ENCODE assay signal across 8 cellular contexts in genomic region chr3:4584537-4585249, GRCh38.
DNase-seq lines count a peak whose midpoint lies in the region; ATAC-seq, FAIRE-seq and TF ChIP-seq lines count a peak whose summit lies in the region.

No MANE protein-coding gene starts in this region.

- peak overlapping the region; percentile 87 to 96 (median 88) for H3K27ac Mint-ChIP-seq in naive B cell

- H3K4me3 ChIP-seq in NB4 (ENCODE audit: low read depth, low read length), result peak overlapping the region; percentile 49

- no peaks in the 10 kb centered on the region for H3K9me3 Mint-ChIP-seq in naive B cell

- DNase-seq in AG08396 (ENCODE audit: low spot score), result peak; percentile 32
- peak; percentile 18 for DNase-seq in GM19239 (ENCODE audit: insufficient read length, low spot score)
- DNase-seq in NB4 (ENCODE audit: low read depth), result peak; percentile 62
- DNase-seq in central memory CD4-positive, alpha-beta T cell, result peak; percentile 10
- peak; percentile 7 for DNase-seq in naive B cell
- DNase-seq in HT-29 (ENCODE audit: low spot score), result no peak
- DNase-seq in DMS79 treated with DMSO at 0.1 percent for 48 hours (lab: John Stamatoyannopoulos, UW), result no peak
- no peak for DNase-seq in NCI-H2196 treated with DMSO at 0.1 percent for 48 hours (lab: John Stamatoyannopoulos, UW; ENCODE audit: unreplicated experiment)

- peak; percentile 18 for TF ChIP-seq CTCF in NB4 (IDR thresholded peaks at IDR 0.05; ENCODE audit: low read depth, low read length)

- peak; percentile 11 for FAIRE-seq in GM19239 (lab: Jason Lieb, UNC)

- no peaks in the 10 kb centered on the region for H3K36me3 Mint-ChIP-seq in naive B cell

- TF ChIP-seq POLR2A in NB4 (IDR thresholded peaks at IDR 0.05; ENCODE audit: extremely low read depth, insufficient read length), result no peak

- H3K4me1 Mint-ChIP-seq in naive B cell, result peaks cover 81 to 98% (median 87%) of the 10 kb centered on the region in 3 donors

- H3K27me3 Mint-ChIP-seq in naive B cell, result no peaks in the 10 kb centered on the region

- peak; percentile 35 to 61 for ATAC-seq in naive B cell (ENCODE audit: low read depth in 2 of 2)

- peak overlapping the region; percentile 5 to 95 (median 82) for H3K4me3 Mint-ChIP-seq in naive B cell

Comparison
In these comparisons a context has a peak if more than half of its experiments do, and no peak if none do; other contexts are left out.
1. DNase-seq: peak in AG08396 (single experiment), GM19239 (single experiment), NB4 (single experiment), central memory CD4-positive, alpha-beta T cell (single experiment) and naive B cell (single experiment); none in HT-29 (single experiment), DMS79 treated with DMSO at 0.1 percent for 48 hours (single experiment) and NCI-H2196 treated with DMSO at 0.1 percent for 48 hours (single experiment).